13 cellular contexts compared by ENCODE assay signal in genomic region chr2:158984554-158985207, GRCh38. TPM values are rescaled to one million over a fixed set of nuclear protein-coding genes. Genes with fewer than 3 reads are reported as not detected.
DNase-seq lines count a peak whose midpoint lies in the region; ATAC-seq and TF ChIP-seq lines count a peak whose summit lies in the region.
"Had no signal": no experiment of that assay in that cellular context is flagged by ENCODE, and none has a peak within 500 bp of the region (broad histone marks: within the 10 kb centered on the region; RNA-seq: fewer than 3 reads in every experiment).

No MANE protein-coding gene starts in this region.

- no peaks in the 10 kb centered on the region for H3K36me3 ChIP-seq in upper lobe of right lung
- H3K36me3 ChIP-seq: tibial nerve had no signal

- no peaks in the 10 kb centered on the region for H3K9me3 Mint-ChIP-seq in activated CD4-positive, alpha-beta T cell treated with anti-CD3 and anti-CD28 coated beads for 36 hours (ENCODE audit: low read depth)
- no peaks in the 10 kb centered on the region for H3K9me3 Mint-ChIP-seq in immature natural killer cell

- H3K4me3 Mint-ChIP-seq in activated CD4-positive, alpha-beta T cell treated with anti-CD3 and anti-CD28 coated beads for 36 hours, result no peak overlapping the region
- H3K4me3 Mint-ChIP-seq in immature natural killer cell, result no peak overlapping the region

- POLR2A ChIA-PET in activated CD4-positive, alpha-beta T cell treated with anti-CD3 and anti-CD28 coated beads for 36 hours (lab: Charles Lee), result interaction anchor here (0.6 kb wide), 1 partner anchor 12 kb away, joined by 3 read pairs; no protein-coding TSS in a partner anchor

- no peaks in the 10 kb centered on the region for H3K27me3 ChIP-seq in upper lobe of right lung
- H3K27me3 ChIP-seq: tibial nerve had no signal

- peak; percentile 58 for DNase-seq in NCI-H2107 treated with DMSO at 0.1 percent for 48 hours (lab: John Stamatoyannopoulos, UW; ENCODE audit: unreplicated experiment)
- DNase-seq in NCI-H2107 (lab: John Stamatoyannopoulos, UW), result no peak
- DNase-seq in SW480 (ENCODE audit: low spot score), result peak; percentile 28
- DNase-seq in iris pigment epithelial cell (ENCODE audit: low read depth), result peak; percentile 43
- no peak for DNase-seq in upper lobe of right lung
- no peak for DNase-seq in activated CD4-positive, alpha-beta T cell treated with anti-CD3 and anti-CD28 coated beads for 36 hours
- DNase-seq in immature natural killer cell, result no peak
- no peak for DNase-seq in NCI-H345 (lab: John Stamatoyannopoulos, UW)
- DNase-seq: activated T-cell treated with anti-CD3 and anti-CD28 coated beads for 4 hours, kidney, T-helper 9 cell had no signal

- no peaks in the 10 kb centered on the region for H3K9me3 ChIP-seq in upper lobe of right lung
- H3K9me3 ChIP-seq: tibial nerve had no signal

- H3K4me1 ChIP-seq in upper lobe of right lung, result peaks cover 28% of the 10 kb centered on the region

- no peak overlapping the region for H3K4me3 ChIP-seq in upper lobe of right lung
- H3K4me3 ChIP-seq: tibial nerve had no signal

- no peaks in the 10 kb centered on the region for H3K4me1 Mint-ChIP-seq in activated CD4-positive, alpha-beta T cell treated with anti-CD3 and anti-CD28 coated beads for 36 hours
- H3K4me1 Mint-ChIP-seq in immature natural killer cell, result no peaks in the 10 kb centered on the region

- no peak for TF ChIP-seq CTCF in upper lobe of right lung (IDR thresholded peaks at IDR 0.05)

- ATAC-seq in upper lobe of right lung, result peak; percentile 66
- no peak for ATAC-seq in activated CD4-positive, alpha-beta T cell treated with anti-CD3 and anti-CD28 coated beads for 36 hours

- no peaks in the 10 kb centered on the region for H3K36me3 Mint-ChIP-seq in activated CD4-positive, alpha-beta T cell treated with anti-CD3 and anti-CD28 coated beads for 36 hours (ENCODE audit: low read depth)
- H3K36me3 Mint-ChIP-seq in immature natural killer cell, result no peaks in the 10 kb centered on the region

- H3K27ac ChIP-seq in upper lobe of right lung, result no peak overlapping the region
- H3K27ac ChIP-seq: 22Rv1, tibial nerve had no signal

- intact Hi-C loops in upper lobe of right lung (cut with DNase I), result no loop called here
- intact Hi-C loops in activated CD4-positive, alpha-beta T cell treated with anti-CD3 and anti-CD28 coated beads for 36 hours (cut with DNase I, micrococcal nuclease), result no loop called here

- CTCF ChIA-PET in activated CD4-positive, alpha-beta T cell treated with anti-CD3 and anti-CD28 coated beads for 36 hours (lab: Charles Lee), result interaction anchor here (0.5 to 1.5 kb wide), 3 partner anchors 8 to 297 kb away, joined by 3 to 4 read pairs (median 3); no protein-coding TSS in a partner anchor

- H3K27me3 Mint-ChIP-seq in activated CD4-positive, alpha-beta T cell treated with anti-CD3 and anti-CD28 coated beads for 36 hours, result no peaks in the 10 kb centered on the region
- peaks cover 0 to 9% (median 0%) of the 10 kb centered on the region in 3 donors for H3K27me3 Mint-ChIP-seq in immature natural killer cell (ENCODE audit: low read depth in 3 of 3)

- H3K27ac Mint-ChIP-seq in activated CD4-positive, alpha-beta T cell treated with anti-CD3 and anti-CD28 coated beads for 36 hours, result no peak overlapping the region
- H3K27ac Mint-ChIP-seq in immature natural killer cell, result no peak overlapping the region

RNA-seq across cellular contexts. Expression of gene TANC1, which starts 16.2 kb away (rescaled TPM):
- 60.4 TPM for total RNA-seq in upper lobe of right lung
- 1 to 10 TPM in 1 of 2 experiments, under 1 TPM in 1; 0.89 to 1.1 TPM for total RNA-seq in activated CD4-positive, alpha-beta T cell treated with anti-CD3 and anti-CD28 coated beads for 36 hours
- polyA plus RNA-seq in immature natural killer cell, result under 1 TPM in 2 of 3 donors, not detected in 1; 0.41 to 0.46 TPM

Comparison
In these comparisons a context has a peak if more than half of its experiments do, and no peak if none do; other contexts are left out.
1. DNase-seq: peak in NCI-H2107 treated with DMSO at 0.1 percent for 48 hours (single experiment), SW480 (single experiment) and iris pigment epithelial cell (single experiment); none in NCI-H2107 (single experiment), upper lobe of right lung (single experiment), activated CD4-positive, alpha-beta T cell treated with anti-CD3 and anti-CD28 coated beads for 36 hours (single experiment), immature natural killer cell (0 of 3) and NCI-H345 (single experiment).
2. RNA of gene TANC1, which starts 16.2 kb away (total RNA-seq): 60.4 TPM in upper lobe of right lung (single experiment); 0.89 to 1.1 TPM in activated CD4-positive, alpha-beta T cell treated with anti-CD3 and anti-CD28 coated beads for 36 hours; every median in the first group is over 10 times any median in the second.